ENCODE assay signal across 24 cellular contexts in the genomic region with DNA sequence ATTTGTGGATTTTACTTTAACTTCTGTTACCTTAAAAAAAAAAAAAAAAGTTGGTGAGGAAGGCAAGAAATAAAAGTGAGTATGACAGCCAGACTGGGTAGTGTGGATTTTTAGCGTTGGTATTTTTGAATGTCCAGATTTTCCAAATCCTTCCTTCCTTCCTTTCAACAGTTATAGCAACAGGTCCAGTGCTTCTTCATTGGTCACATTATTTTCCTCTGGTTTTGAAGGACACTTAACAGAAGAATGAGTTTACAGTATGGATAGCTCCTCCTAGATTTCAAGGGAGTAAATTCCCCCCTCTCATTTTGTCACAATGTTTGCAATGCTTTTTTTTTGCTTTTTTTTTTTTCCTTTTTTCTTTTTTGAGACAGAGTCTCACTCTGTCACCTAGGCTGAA. TPM values are rescaled to one million over a fixed set of nuclear protein-coding genes. Genes with fewer than 3 reads are reported as not detected.
A peak's percentile ranks its signal among the peaks of the same experiment; 100 is the strongest.
DNase-seq lines count a peak whose midpoint lies in the region; ATAC-seq and TF ChIP-seq lines count a peak whose summit lies in the region.
"Had no signal": no experiment of that assay in that cellular context is flagged by ENCODE, and none has a peak within 500 bp of the region (broad histone marks: within the 10 kb centered on the region; RNA-seq: fewer than 3 reads in every experiment).

No MANE protein-coding gene starts in this region.

- intact Hi-C loops in activated B cell treated with CpG ODN at 0.5 μM for 24 hours (cut with micrococcal nuclease): no loop called here

- no peak overlapping the region for H2BK5ac ChIP-seq in trophoblast cell (ENCODE audit: low read depth, low read length, poor library complexity)

- H3K4me1 Mint-ChIP-seq in activated B cell treated with CpG ODN at 0.5 μM for 24 hours: peaks cover 66% of the 10 kb centered on the region

- H3K79me1 ChIP-seq in trophoblast cell (ENCODE audit: low read length): no peaks in the 10 kb centered on the region

- no peak for TF ChIP-seq POLR2A in gastroesophageal sphincter (IDR thresholded peaks at IDR 0.05)

- H3K36me3 Mint-ChIP-seq in activated B cell treated with CpG ODN at 0.5 μM for 24 hours (ENCODE audit: low read depth): peaks cover 7% of the 10 kb centered on the region

- CTCF ChIA-PET in activated B cell treated with CpG ODN at 0.5 μM for 24 hours (lab: Charles Lee): interaction anchor here (1.9 kb wide), 1 partner anchor 124 kb away, joined by 6 read pairs; no protein-coding TSS in a partner anchor

- no peak overlapping the region for H4K12ac ChIP-seq in trophoblast cell (ENCODE audit: low read depth, low read length)

- H3K4me3 Mint-ChIP-seq in activated B cell treated with CpG ODN at 0.5 μM for 24 hours: no peak overlapping the region
- H3K4me3 Mint-ChIP-seq: activated naive CD8-positive, alpha-beta T cell treated with anti-CD3 and anti-CD28 coated beads, Interleukin-2, amount 50 U/mL, for 24 hours; stimulated activated naive CD8-positive, alpha-beta T cell treated with anti-CD3 and anti-CD28 coated beads, Interleukin-15, amount 100 ng/mL, for 72 hours had no signal

- WGBS in gastroesophageal sphincter (ENCODE audit: low coverage in 1 of 2), 2 donors: 18 to 43% methylated on average over 1 of the region's 1 CpG
- 59% methylated on average over 1 of the region's 1 CpG for WGBS in smooth muscle cell (ENCODE audit: low lambda C conversion rate)
- WGBS in trophoblast cell (ENCODE audit: extremely low coverage, insufficient coverage, insufficient read length): no CpG with 5 or more reads among the region's 1 CpG

- no peak overlapping the region for H3K27ac ChIP-seq in MM.1S (ENCODE audit: low read length)
- peak overlapping the region in 3 of 4 donors; percentile 47 to 75 (median 72) for H3K27ac ChIP-seq in gastroesophageal sphincter
- peak overlapping the region; percentile 48 for H3K27ac ChIP-seq in smooth muscle cell (ENCODE audit: low read depth)
- H3K27ac ChIP-seq in trophoblast cell (ENCODE audit: low read depth, low read length): no peak overlapping the region
- no peak overlapping the region for H3K27ac ChIP-seq in caudate nucleus (ENCODE audit: low read depth, low read length)
- H3K27ac ChIP-seq: brain microvascular endothelial cell had no signal

- 0 out of 2 replicates have a peak, but pooled peaks cover 3% of the 10 kb centered on the region for H3K79me2 ChIP-seq in MM.1S (ENCODE audit: low read length)
- H3K79me2 ChIP-seq in smooth muscle cell (ENCODE audit: low read depth): peaks cover 42% of the 10 kb centered on the region
- H3K79me2 ChIP-seq in trophoblast cell (ENCODE audit: control insufficient read depth, insufficient read depth, low read length, poor library complexity): no peaks in the 10 kb centered on the region

- H3K27me3 ChIP-seq in MM.1S (replicated peaks; ENCODE audit: insufficient read depth, low read length) (no peaks in the 10 kb centered on the region), gastroesophageal sphincter (no peaks in the 10 kb centered on the region), smooth muscle cell (ENCODE audit: low read depth) (no peaks in the 10 kb centered on the region), trophoblast cell (ENCODE audit: insufficient read depth, low read length) (no peaks in the 10 kb centered on the region)
- H3K27me3 ChIP-seq: brain microvascular endothelial cell, spleen had no signal

- no peak overlapping the region for H4K91ac ChIP-seq in trophoblast cell (ENCODE audit: low read depth, low read length)

- no peaks in the 10 kb centered on the region for H3K9me3 ChIP-seq in MM.1S (replicated peaks; ENCODE audit: insufficient read depth, low read length)
- no peaks in the 10 kb centered on the region for H3K9me3 ChIP-seq in gastroesophageal sphincter
- H3K9me3 ChIP-seq in smooth muscle cell (replicated peaks; ENCODE audit: low read depth): no peaks in the 10 kb centered on the region
- no peaks in the 10 kb centered on the region for H3K9me3 ChIP-seq in trophoblast cell (ENCODE audit: insufficient read depth, low read depth, low read length)
- H3K9me3 ChIP-seq: spleen had no signal

- DNase-seq in MM.1S (no peak), activated B cell treated with CpG ODN at 0.5 μM for 24 hours (no peak), smooth muscle cell (lab: John Stamatoyannopoulos, UW; ENCODE audit: unreplicated experiment) (no peak), KG1 (lab: John Stamatoyannopoulos, UW) (no peak), trophoblast cell (no peak), caudate nucleus (lab: John Stamatoyannopoulos, UW) (no peak)
- DNase-seq: activated CD4-positive, alpha-beta T cell treated with anti-CD3 and anti-CD28 coated beads, Interleukin-2, amount 50 U/mL, for 1 hour; activated CD8-positive, alpha-beta memory T cell treated with anti-CD3 and anti-CD28 coated beads, Interleukin-2, amount 50 U/mL, for 4 hours; activated effector memory CD4-positive, alpha-beta T cell treated with anti-CD3 and anti-CD28 coated beads, Interleukin-2, amount 50 U/mL, for 16 hours; activated naive CD8-positive, alpha-beta T cell treated with anti-CD3 and anti-CD28 coated beads, Interleukin-2, amount 50 U/mL, for 24 hours; brain microvascular endothelial cell; cortex of kidney; GOT3; Kasumi-1; kidney glomerular epithelial cell; mesendoderm; NCI-H526; OCI-M1; SHP77; spleen; stimulated activated CD4-positive, alpha-beta T cell treated with anti-CD3 and anti-CD28 coated beads, Interleukin-4, amount 100 ng/mL, for 24 hours; stimulated activated naive CD8-positive, alpha-beta T cell treated with anti-CD3 and anti-CD28 coated beads, Interleukin-15, amount 100 ng/mL, for 72 hours had no signal

- peak overlapping the region; percentile 24 for H3K27ac Mint-ChIP-seq in activated B cell treated with CpG ODN at 0.5 μM for 24 hours

- H3K18ac ChIP-seq in trophoblast cell (ENCODE audit: low read length): no peak overlapping the region

- H3K4me1 ChIP-seq in MM.1S (ENCODE audit: low read length) (peaks cover 16% of the 10 kb centered on the region), gastroesophageal sphincter (peaks cover 11 to 61% (median 20%) of the 10 kb centered on the region in 3 donors), smooth muscle cell (ENCODE audit: low read depth) (peaks cover 34% of the 10 kb centered on the region), trophoblast cell (ENCODE audit: control insufficient read depth in 1 of 2, insufficient read depth in 2 of 2, low read length in 2 of 2) (peaks cover 0 to 7% of the 10 kb centered on the region in 2 experiments)

- no peak overlapping the region for H3K4ac ChIP-seq in trophoblast cell (ENCODE audit: low read depth, low read length)

- POLR2A ChIA-PET in activated B cell treated with CpG ODN at 0.5 μM for 24 hours (lab: Charles Lee): interaction anchor here (0.6 to 0.7 kb wide), 2 partner anchors 75 to 351 kb away, joined by 3 to 8 read pairs; no protein-coding TSS in a partner anchor

- H3K36me3 ChIP-seq in MM.1S (replicated peaks; ENCODE audit: insufficient read depth, low read length) (no peaks in the 10 kb centered on the region), gastroesophageal sphincter (no peaks in the 10 kb centered on the region), smooth muscle cell (ENCODE audit: low read depth) (no peaks in the 10 kb centered on the region), trophoblast cell (ENCODE audit: control insufficient read depth in 1 of 2, insufficient read depth in 2 of 2, low read length in 2 of 2) (peaks cover 0 to 3% of the 10 kb centered on the region in 2 experiments)
- H3K36me3 ChIP-seq: brain microvascular endothelial cell had no signal

- no peak overlapping the region for H2BK120ac ChIP-seq in trophoblast cell (ENCODE audit: insufficient read depth, low read length, poor library complexity)

- H3K4me2 ChIP-seq in MM.1S (ENCODE audit: low read depth, low read length): peak overlapping the region; percentile 45; the same call in 1 of the 2 replicates
- peak overlapping the region; percentile 38 for H3K4me2 ChIP-seq in smooth muscle cell
- H3K4me2 ChIP-seq in trophoblast cell (ENCODE audit: low read length): no peak overlapping the region

- no peak overlapping the region for H2AK5ac ChIP-seq in trophoblast cell (ENCODE audit: low read length)

- H3K4me3 ChIP-seq in MM.1S (ENCODE audit: low read length) (no peak overlapping the region), gastroesophageal sphincter (no peak overlapping the region), smooth muscle cell (no peak overlapping the region), trophoblast cell (ENCODE audit: low read depth, low read length) (no peak overlapping the region)
- H3K4me3 ChIP-seq: spleen had no signal

- no peak overlapping the region for H3K23ac ChIP-seq in trophoblast cell (ENCODE audit: low read length)

- H2AFZ ChIP-seq in MM.1S (ENCODE audit: low read length) (no peak overlapping the region), smooth muscle cell (ENCODE audit: low read depth) (no peak overlapping the region), trophoblast cell (ENCODE audit: insufficient read depth, low read length, poor library complexity) (no peak overlapping the region)

- no peak for TF ChIP-seq EP300 in gastroesophageal sphincter (IDR thresholded peaks at IDR 0.05)

- H3K9ac ChIP-seq in MM.1S (ENCODE audit: low read length) (no peak overlapping the region), smooth muscle cell (ENCODE audit: low read depth) (no peak overlapping the region), trophoblast cell (ENCODE audit: low read length) (no peak overlapping the region)

- ATAC-seq in activated B cell treated with CpG ODN at 0.5 μM for 24 hours (ENCODE audit: low read depth) (no peak), gastroesophageal sphincter (no peak), HG03108 (IDR thresholded peaks at IDR 0.05; ENCODE audit: unreplicated experiment) (no peak)
- ATAC-seq: activated naive CD8-positive, alpha-beta T cell treated with anti-CD3 and anti-CD28 coated beads, Interleukin-2, amount 50 U/mL, for 24 hours; stimulated activated naive CD8-positive, alpha-beta T cell treated with anti-CD3 and anti-CD28 coated beads, Interleukin-15, amount 100 ng/mL, for 72 hours had no signal

- H3K9me3 Mint-ChIP-seq in activated B cell treated with CpG ODN at 0.5 μM for 24 hours: no peaks in the 10 kb centered on the region
- H3K9me3 Mint-ChIP-seq: activated naive CD8-positive, alpha-beta T cell treated with anti-CD3 and anti-CD28 coated beads, Interleukin-2, amount 50 U/mL, for 24 hours; stimulated activated naive CD8-positive, alpha-beta T cell treated with anti-CD3 and anti-CD28 coated beads, Interleukin-15, amount 100 ng/mL, for 72 hours had no signal

- TF ChIP-seq CTCF in MM.1S (IDR thresholded peaks at IDR 0.05; ENCODE audit: low read length) (no peak), activated B cell treated with CpG ODN at 0.5 μM for 24 hours (IDR thresholded peaks at IDR 0.05) (no peak), gastroesophageal sphincter (IDR thresholded peaks at IDR 0.05) (no peak), smooth muscle cell (IDR thresholded peaks at IDR 0.05; ENCODE audit: borderline replicate concordance, insufficient read depth, poor library complexity, severe bottlenecking) (no peak)

- H3K9me2 ChIP-seq in MM.1S (replicated peaks; ENCODE audit: insufficient read depth, low read length): no peaks in the 10 kb centered on the region

- H4K20me1 ChIP-seq in MM.1S (ENCODE audit: insufficient read depth, low read length): no peaks in the 10 kb centered on the region
- H4K20me1 ChIP-seq in smooth muscle cell (ENCODE audit: low read depth): peaks cover 80% of the 10 kb centered on the region

- H4K8ac ChIP-seq in trophoblast cell (ENCODE audit: low read depth, low read length): no peak overlapping the region

- H3K14ac ChIP-seq in trophoblast cell (ENCODE audit: low read length): no peak overlapping the region

- H3F3A ChIP-seq in MM.1S (ENCODE audit: insufficient read depth, low read length) (peaks cover 14% of the 10 kb centered on the region), smooth muscle cell (ENCODE audit: low read depth) (peaks cover 18% of the 10 kb centered on the region)

- no peaks in the 10 kb centered on the region for H3K27me3 Mint-ChIP-seq in activated B cell treated with CpG ODN at 0.5 μM for 24 hours
- H3K27me3 Mint-ChIP-seq: activated naive CD8-positive, alpha-beta T cell treated with anti-CD3 and anti-CD28 coated beads, Interleukin-2, amount 50 U/mL, for 24 hours; stimulated activated naive CD8-positive, alpha-beta T cell treated with anti-CD3 and anti-CD28 coated beads, Interleukin-15, amount 100 ng/mL, for 72 hours had no signal

- H2BK12ac ChIP-seq in trophoblast cell (ENCODE audit: low read length): no peak overlapping the region

RNA-seq across cellular contexts. Expression of a gene that starts 6.4 kb away (rescaled TPM):
- total RNA-seq in activated B cell treated with CpG ODN at 0.5 μM for 24 hours: 31.3 and 42.3 TPM in 2 replicates
- total RNA-seq in gastroesophageal sphincter: 10 to 100 TPM; 25.1 to 48.9 (median 30.6) TPM
- 9.0 and 10.7 TPM in 2 replicates for total RNA-seq in smooth muscle cell
- 6.6 and 9.3 TPM in 2 replicates for polyA plus RNA-seq in smooth muscle cell
- polyA plus RNA-seq in trophoblast cell (2013): 19.2 and 19.4 TPM in 2 replicates

RNA-seq across cellular contexts. Expression of a gene that starts 47.2 kb away (rescaled TPM):
- total RNA-seq in activated B cell treated with CpG ODN at 0.5 μM for 24 hours: 12.1 and 16.5 TPM in 2 replicates
- total RNA-seq in gastroesophageal sphincter: 10 to 100 TPM in 1 of 4 donors, 1 to 10 TPM in 3; 6.1 to 12.8 (median 9.3) TPM
- 5.0 TPM in 1 of 2 replicates, not detected in the other for total RNA-seq in smooth muscle cell
- 3.3 and 7.8 TPM in 2 replicates for polyA plus RNA-seq in smooth muscle cell
- 6.6 and 7.8 TPM in 2 replicates for polyA plus RNA-seq in trophoblast cell (2013)

RNA-seq across cellular contexts. Expression of a gene that starts 57.9 kb away (rescaled TPM):
- total RNA-seq in activated B cell treated with CpG ODN at 0.5 μM for 24 hours (5.3 and 8.2 TPM in 2 replicates), gastroesophageal sphincter (1 to 10 TPM; 2.5 to 7.0 (median 3.6) TPM), smooth muscle cell (0.85 and 4.2 TPM in 2 replicates)
- 2.2 and 9.5 TPM in 2 replicates for polyA plus RNA-seq in smooth muscle cell
- 5.1 and 5.5 TPM in 2 replicates for polyA plus RNA-seq in trophoblast cell (2013)

Comparison
In these comparisons a context has a peak if more than half of its experiments do, and no peak if none do; other contexts are left out.
1. H3K27ac ChIP-seq: peak in gastroesophageal sphincter (3 of 4) and smooth muscle cell (single experiment); none in MM.1S (single experiment), trophoblast cell (single experiment) and caudate nucleus (single experiment).